ENCODE assay signal across 4 cellular contexts in the genomic region with DNA sequence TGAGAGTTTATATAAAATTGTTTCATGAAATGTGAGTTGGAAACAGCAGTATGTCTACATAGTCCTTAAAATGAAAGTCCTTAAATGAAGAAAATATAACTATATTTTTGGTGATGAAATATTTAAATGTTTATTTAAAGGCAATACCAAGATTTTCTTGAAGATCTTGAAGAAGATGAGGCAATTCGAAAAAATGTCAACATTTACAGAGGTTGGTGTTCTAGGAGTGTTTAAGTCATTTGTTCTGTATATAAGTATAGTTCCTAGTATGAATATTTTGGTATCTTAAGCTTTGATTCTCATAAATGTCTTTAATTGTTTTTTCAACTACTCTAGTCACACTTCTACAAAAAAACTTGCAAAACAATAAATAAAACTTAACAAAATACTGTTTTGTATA.
"Had no signal": no experiment of that assay in that cellular context is flagged by ENCODE, and none has a peak within 500 bp of the region (broad histone marks: within the 10 kb centered on the region; RNA-seq: fewer than 3 reads in every experiment).

No MANE protein-coding gene starts in this region.

- H3K4me3 ChIP-seq: GM23338 had no signal

- H3K4me1 Mint-ChIP-seq: GM23338, H9 had no signal

- H3K4me3 Mint-ChIP-seq: GM23338, H9, IgD-negative memory B cell had no signal

- H3K9me3 Mint-ChIP-seq: GM23338, H9, IgD-negative memory B cell had no signal

- ATAC-seq: GM23338 had no signal

- DNase-seq: H9, HCEC 1CT had no signal

- H3K27me3 Mint-ChIP-seq: IgD-negative memory B cell had no signal

- H3K27ac Mint-ChIP-seq: GM23338, H9, IgD-negative memory B cell had no signal
